ENCODE assay signal across 22 cellular contexts in the genomic region with DNA sequence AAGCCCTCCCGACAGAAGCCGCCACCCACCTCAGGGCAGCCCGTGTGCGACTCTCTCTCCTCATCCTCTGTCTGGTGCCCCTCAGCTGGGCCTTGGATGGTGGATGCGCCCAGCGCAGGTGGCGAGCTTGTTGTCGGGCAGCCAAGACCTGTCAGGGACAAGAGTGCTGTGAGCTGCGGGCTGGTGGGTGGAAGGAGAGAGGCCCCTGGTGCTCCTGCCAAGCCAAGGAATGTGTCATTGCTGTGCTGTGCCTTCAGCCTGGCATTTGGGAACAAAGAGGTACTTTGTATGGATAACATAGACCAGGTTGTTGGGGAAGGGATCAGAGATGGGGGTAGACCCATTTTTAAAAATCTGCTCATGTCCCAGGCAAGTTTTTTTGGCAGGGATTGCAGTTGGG.
DNase-seq lines count a peak whose midpoint lies in the region; TF ChIP-seq lines count a peak whose summit lies in the region.
"Had no signal": no experiment of that assay in that cellular context is flagged by ENCODE, and none has a peak within 500 bp of the region (broad histone marks: within the 10 kb centered on the region; RNA-seq: fewer than 3 reads in every experiment).

No MANE protein-coding gene starts in this region.

- CTCF ChIA-PET in AG04450 (lab: Charles Lee): interaction anchor here (1.0 kb wide), 1 partner anchor 9 kb away, joined by 3 read pairs; no protein-coding TSS in a partner anchor

- no peak for DNase-seq in AG04450 (ENCODE audit: low read depth, low spot score)
- DNase-seq in M059J (ENCODE audit: low read depth): peak; percentile 10
- peak; percentile 37 for DNase-seq in ecto neural progenitor cell (ENCODE audit: low spot score)
- DNase-seq in occipital lobe (lab: John Stamatoyannopoulos, UW): peak; percentile 54
- DNase-seq in DMS153 treated with DMSO at 0.1 percent for 48 hours (lab: John Stamatoyannopoulos, UW; ENCODE audit: unreplicated experiment): no peak
- no peak for DNase-seq in NCI-H1105 treated with DMSO at 0.1 percent for 48 hours (lab: John Stamatoyannopoulos, UW)
- DNase-seq in stimulated activated CD4-positive, alpha-beta T cell treated with anti-CD3 and anti-CD28 coated beads, Interleukin-12 subunit alpha, Interleukin-12 subunit beta, amount 100 ng/mL, for 4 hours: no peak
- DNase-seq in MG63: no peak
- DNase-seq: activated B cell treated with CpG ODN at 0.5 μM for 24 hours; activated CD4-positive, alpha-beta T cell treated with anti-CD3 and anti-CD28 coated beads, Interleukin-2, amount 50 U/mL, for 4 hours; COR-L47; DND-41; effector CD4-positive, alpha-beta T cell; hippocampal formation; immature natural killer cell; Kasumi-1; natural killer cell; NCI-H1092; NCI-H2029 had no signal

- no peaks in the 10 kb centered on the region for H3K27me3 ChIP-seq in AG04450 (ENCODE audit: control insufficient read depth, insufficient read depth, low read length)
- H3K27me3 ChIP-seq in MG63: no peaks in the 10 kb centered on the region
- H3K27me3 ChIP-seq: ascending aorta, BLaER1, upper lobe of left lung had no signal

- TF ChIP-seq CTCF in AG04450 (IDR thresholded peaks at IDR 0.05; ENCODE audit: low read depth, low read length): no peak

- POLR2A ChIA-PET in AG04450 (lab: Yijun Ruan, JAX): interaction anchor here (1.6 kb wide), 1 partner anchor 14 kb away, joined by 7 read pairs; no protein-coding TSS in a partner anchor

- H3K4me3 ChIP-seq in AG04450 (ENCODE audit: low read depth, low read length) (no peak overlapping the region), MG63 (no peak overlapping the region)
- H3K4me3 ChIP-seq: ascending aorta, BLaER1, upper lobe of left lung had no signal

- H3K9me3 ChIP-seq in AG04450 (ENCODE audit: control insufficient read depth, insufficient read depth, low read length): no peaks in the 10 kb centered on the region; the same call in 1 of the 2 replicates
- H3K9me3 ChIP-seq in MG63: no peaks in the 10 kb centered on the region
- H3K9me3 ChIP-seq: ascending aorta, BLaER1, upper lobe of left lung had no signal

- peak overlapping the region; percentile 21 for H3K27ac ChIP-seq in AG04450 (ENCODE audit: low read depth, low read length)
- H3K27ac ChIP-seq: ascending aorta, BLaER1, upper lobe of left lung had no signal

- H3K36me3 ChIP-seq in MG63: no peaks in the 10 kb centered on the region
- H3K36me3 ChIP-seq: ascending aorta, BLaER1, upper lobe of left lung had no signal

Comparison
In these comparisons a context has a peak if more than half of its experiments do, and no peak if none do; other contexts are left out.
1. DNase-seq: peak in M059J (single experiment), ecto neural progenitor cell (single experiment) and occipital lobe (single experiment); none in AG04450 (single experiment), DMS153 treated with DMSO at 0.1 percent for 48 hours (single experiment), NCI-H1105 treated with DMSO at 0.1 percent for 48 hours (single experiment), stimulated activated CD4-positive, alpha-beta T cell treated with anti-CD3 and anti-CD28 coated beads, Interleukin-12 subunit alpha, Interleukin-12 subunit beta, amount 100 ng/mL, for 4 hours (single experiment) and MG63 (single experiment).